In genomic region chr4:36386691-36387090, GRCh38 we compare ENCODE assay signal across 1 cellular context.
TF ChIP-seq lines count a peak whose summit lies in the region.

No MANE protein-coding gene starts in this region.

TF ChIP-seq in GM12878, 131 proteins besides CTCF, POLR2A, EP300 and RAD21:
- TF ChIP-seq, protein P1, sequence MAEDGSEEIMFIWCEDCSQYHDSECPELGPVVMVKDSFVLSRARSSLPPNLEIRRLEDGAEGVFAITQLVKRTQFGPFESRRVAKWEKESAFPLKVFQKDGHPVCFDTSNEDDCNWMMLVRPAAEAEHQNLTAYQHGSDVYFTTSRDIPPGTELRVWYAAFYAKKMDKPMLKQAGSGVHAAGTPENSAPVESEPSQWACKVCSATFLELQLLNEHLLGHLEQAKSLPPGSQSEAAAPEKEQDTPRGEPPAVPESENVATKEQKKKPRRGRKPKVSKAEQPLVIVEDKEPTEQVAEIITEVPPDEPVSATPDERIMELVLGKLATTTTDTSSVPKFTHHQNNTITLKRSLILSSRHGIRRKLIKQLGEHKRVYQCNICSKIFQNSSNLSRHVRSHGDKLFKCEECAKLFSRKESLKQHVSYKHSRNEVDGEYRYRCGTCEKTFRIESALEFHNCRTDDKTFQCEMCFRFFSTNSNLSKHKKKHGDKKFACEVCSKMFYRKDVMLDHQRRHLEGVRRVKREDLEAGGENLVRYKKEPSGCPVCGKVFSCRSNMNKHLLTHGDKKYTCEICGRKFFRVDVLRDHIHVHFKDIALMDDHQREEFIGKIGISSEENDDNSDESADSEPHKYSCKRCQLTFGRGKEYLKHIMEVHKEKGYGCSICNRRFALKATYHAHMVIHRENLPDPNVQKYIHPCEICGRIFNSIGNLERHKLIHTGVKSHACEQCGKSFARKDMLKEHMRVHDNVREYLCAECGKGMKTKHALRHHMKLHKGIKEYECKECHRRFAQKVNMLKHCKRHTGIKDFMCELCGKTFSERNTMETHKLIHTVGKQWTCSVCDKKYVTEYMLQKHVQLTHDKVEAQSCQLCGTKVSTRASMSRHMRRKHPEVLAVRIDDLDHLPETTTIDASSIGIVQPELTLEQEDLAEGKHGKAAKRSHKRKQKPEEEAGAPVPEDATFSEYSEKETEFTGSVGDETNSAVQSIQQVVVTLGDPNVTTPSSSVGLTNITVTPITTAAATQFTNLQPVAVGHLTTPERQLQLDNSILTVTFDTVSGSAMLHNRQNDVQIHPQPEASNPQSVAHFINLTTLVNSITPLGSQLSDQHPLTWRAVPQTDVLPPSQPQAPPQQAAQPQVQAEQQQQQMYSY (CRISPR knock-in tag; IDR thresholded peaks at IDR 0.05), result no peak
- no peak for TF ChIP-seq NFIC (IDR thresholded peaks at IDR 0.05; ENCODE audit: low read depth, low read length)
- no peak for TF ChIP-seq HDAC2 (IDR thresholded peaks at IDR 0.05)
- TF ChIP-seq FOXM1 (IDR thresholded peaks at IDR 0.05; ENCODE audit: low read depth, low read length), result no peak
- TF ChIP-seq NBN (IDR thresholded peaks at IDR 0.05), result no peak
- TF ChIP-seq BCL11A (IDR thresholded peaks at IDR 0.05; ENCODE audit: low read depth, low read length), result no peak
- TF ChIP-seq SREBF2 (IDR thresholded peaks at IDR 0.05; ENCODE audit: low read length), result no peak
- no peak for TF ChIP-seq SIN3A (IDR thresholded peaks at IDR 0.05; ENCODE audit: low read depth, low read length)
- TF ChIP-seq PAX5 (IDR thresholded peaks at IDR 0.05; ENCODE audit: borderline replicate concordance, low read depth, low read length), result no peak
- TF ChIP-seq TCF7 (IDR thresholded peaks at IDR 0.05; ENCODE audit: borderline replicate concordance), result no peak
- TF ChIP-seq JUNB (IDR thresholded peaks at IDR 0.05), result no peak
- TF ChIP-seq RB1 (IDR thresholded peaks at IDR 0.05; ENCODE audit: borderline replicate concordance), result no peak
- TF ChIP-seq, protein P2, sequence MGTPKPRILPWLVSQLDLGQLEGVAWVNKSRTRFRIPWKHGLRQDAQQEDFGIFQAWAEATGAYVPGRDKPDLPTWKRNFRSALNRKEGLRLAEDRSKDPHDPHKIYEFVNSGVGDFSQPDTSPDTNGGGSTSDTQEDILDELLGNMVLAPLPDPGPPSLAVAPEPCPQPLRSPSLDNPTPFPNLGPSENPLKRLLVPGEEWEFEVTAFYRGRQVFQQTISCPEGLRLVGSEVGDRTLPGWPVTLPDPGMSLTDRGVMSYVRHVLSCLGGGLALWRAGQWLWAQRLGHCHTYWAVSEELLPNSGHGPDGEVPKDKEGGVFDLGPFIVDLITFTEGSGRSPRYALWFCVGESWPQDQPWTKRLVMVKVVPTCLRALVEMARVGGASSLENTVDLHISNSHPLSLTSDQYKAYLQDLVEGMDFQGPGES (IDR thresholded peaks at IDR 0.05), result no peak
- no peak for TF ChIP-seq NKRF (conservative IDR thresholded peaks at IDR 0.05)
